8 cellular contexts compared by ENCODE assay signal in genomic region chr19:57192993-57193392, GRCh38. TPM values are rescaled to one million over a fixed set of nuclear protein-coding genes. Genes with fewer than 3 reads are reported as not detected.
A peak's percentile ranks its signal among the peaks of the same experiment; 100 is the strongest.
DNase-seq lines count a peak whose midpoint lies in the region; ATAC-seq and TF ChIP-seq lines count a peak whose summit lies in the region.
"Had no signal": no experiment of that assay in that cellular context is flagged by ENCODE, and none has a peak within 500 bp of the region (broad histone marks: within the 10 kb centered on the region; RNA-seq: fewer than 3 reads in every experiment).

No MANE protein-coding gene starts in this region.

- H3K27me3 ChIP-seq in CD4-positive, CD25-positive, alpha-beta regulatory T cell (ENCODE audit: control insufficient read depth, insufficient read depth, low read length), result no peaks in the 10 kb centered on the region
- H3K27me3 ChIP-seq in aorta (ENCODE audit: control insufficient read depth in 1 of 2, insufficient read depth in 2 of 2, low read length in 1 of 2) (no peaks in the 10 kb centered on the region), ovary (no peaks in the 10 kb centered on the region)

- H3K9me3 Mint-ChIP-seq in CD4-positive, CD25-positive, alpha-beta regulatory T cell, result peaks cover 7 to 38% (median 16%) of the 10 kb centered on the region in 7 donors
- peaks cover 28% of the 10 kb centered on the region for H3K9me3 Mint-ChIP-seq in WTC11
- H3K9me3 Mint-ChIP-seq in memory B cell, result peaks cover 10% of the 10 kb centered on the region

- TF ChIP-seq CTCF in WTC11 (IDR thresholded peaks at IDR 0.05) (no peak), ovary (IDR thresholded peaks at IDR 0.05) (no peak)

- TF ChIP-seq EP300 in ovary (IDR thresholded peaks at IDR 0.05), result no peak

- peaks cover 17 to 38% (median 20%) of the 10 kb centered on the region in 4 donors for H3K4me1 Mint-ChIP-seq in CD4-positive, CD25-positive, alpha-beta regulatory T cell
- H3K4me1 Mint-ChIP-seq in WTC11 (peaks cover 13% of the 10 kb centered on the region), memory B cell (peaks cover 29% of the 10 kb centered on the region)

- H3K4me3 Mint-ChIP-seq in CD4-positive, CD25-positive, alpha-beta regulatory T cell, result peak overlapping the region; percentile 92 to 96 (median 93)
- H3K4me3 Mint-ChIP-seq in WTC11 (peak overlapping the region; percentile 93), memory B cell (peak overlapping the region; percentile 95)

- peak overlapping the region; percentile 91 for H3K4me3 ChIP-seq in CD4-positive, CD25-positive, alpha-beta regulatory T cell (ENCODE audit: low read depth, low read length)
- H3K4me3 ChIP-seq in aorta (ENCODE audit: low read length in 2 of 2) (no peak overlapping the region), ovary (no peak overlapping the region)

- H3K36me3 Mint-ChIP-seq in CD4-positive, CD25-positive, alpha-beta regulatory T cell, result peaks cover 57% of the 10 kb centered on the region
- H3K36me3 Mint-ChIP-seq in WTC11 (peaks cover 64% of the 10 kb centered on the region), memory B cell (peaks cover 50% of the 10 kb centered on the region)

- peaks cover 5 to 35% of the 10 kb centered on the region in 2 experiments for H3K9me3 ChIP-seq in CD4-positive, CD25-positive, alpha-beta regulatory T cell (ENCODE audit: control insufficient read depth in 2 of 2, low read length in 2 of 2)
- H3K9me3 ChIP-seq in aorta (ENCODE audit: control insufficient read depth, low read length) (peaks cover 4% of the 10 kb centered on the region), ovary (no peaks in the 10 kb centered on the region)

- ATAC-seq in CD4-positive, CD25-positive, alpha-beta regulatory T cell (ENCODE audit: low read depth in 2 of 2), result no peak
- ATAC-seq in WTC11 (no peak), memory B cell (ENCODE audit: low read depth) (no peak), aorta (ENCODE audit: low FRiP score) (no peak)

- peaks cover 39% of the 10 kb centered on the region for H3K36me3 ChIP-seq in CD4-positive, CD25-positive, alpha-beta regulatory T cell (ENCODE audit: control insufficient read depth, insufficient read depth, low read length)
- H3K36me3 ChIP-seq in aorta (ENCODE audit: control insufficient read depth in 1 of 2, insufficient read depth in 2 of 2, low read length in 1 of 2) (peaks cover 8 to 11% of the 10 kb centered on the region in 2 donors), ovary (no peaks in the 10 kb centered on the region)

- DNase-seq in CD4-positive, CD25-positive, alpha-beta regulatory T cell, result no peak
- DNase-seq in WTC11 (ENCODE audit: low spot score), result no peak
- DNase-seq in memory B cell (ENCODE audit: low spot score in 2 of 2), result no peak
- no peak for DNase-seq in aorta
- no peak for DNase-seq in H4 (ENCODE audit: low spot score)
- DNase-seq in ovary, result no peak
- DNase-seq: NCI-H2081 treated with DMSO at 0.1 percent for 48 hours had no signal

- intact Hi-C loops in aorta (cut with DNase I) (no loop called here), ovary (cut with DNase I) (no loop called here)

- POLR2A ChIA-PET in WTC11 (lab: Charles Lee), result no interaction called here

- 87% methylated on average over 5 of the region's 5 CpGs for WGBS in aorta, 2 donors
- 90 to 95% (median 94%) methylated on average over 5 of the region's 5 CpGs for WGBS in ovary, 3 donors

- CTCF ChIA-PET in WTC11 (lab: Charles Lee), result no interaction called here

- TF ChIP-seq POLR2A in ovary (IDR thresholded peaks at IDR 0.05), result no peak

- peaks cover 6% of the 10 kb centered on the region for H3K27me3 Mint-ChIP-seq in CD4-positive, CD25-positive, alpha-beta regulatory T cell
- H3K27me3 Mint-ChIP-seq in WTC11 (ENCODE audit: low read depth), result peaks cover 22% of the 10 kb centered on the region
- H3K27me3 Mint-ChIP-seq in memory B cell, result peaks cover 3% of the 10 kb centered on the region

- H3K4me1 ChIP-seq in CD4-positive, CD25-positive, alpha-beta regulatory T cell (ENCODE audit: control insufficient read depth, insufficient read depth, low read length, poor library complexity, severe bottlenecking), result peaks cover 19% of the 10 kb centered on the region
- peaks cover 0 to 5% of the 10 kb centered on the region in 2 donors for H3K4me1 ChIP-seq in aorta (ENCODE audit: control insufficient read depth in 1 of 2, insufficient read depth in 2 of 2, low read length in 2 of 2)
- peaks cover 13% of the 10 kb centered on the region for H3K4me1 ChIP-seq in ovary (ENCODE audit: insufficient read depth)

- peak overlapping the region; percentile 80 to 96 (median 93) for H3K27ac Mint-ChIP-seq in CD4-positive, CD25-positive, alpha-beta regulatory T cell
- no peak overlapping the region for H3K27ac Mint-ChIP-seq in WTC11
- H3K27ac Mint-ChIP-seq in memory B cell, result no peak overlapping the region

- H3K27ac ChIP-seq in CD4-positive, CD25-positive, alpha-beta regulatory T cell (ENCODE audit: insufficient read depth, low read length, poor library complexity, severe bottlenecking), result no peak overlapping the region
- H3K27ac ChIP-seq in aorta (ENCODE audit: low read depth in 1 of 2, low read length in 2 of 2) (no peak overlapping the region), ovary (no peak overlapping the region)

TF ChIP-seq in WTC11, 78 proteins besides CTCF, POLR2A, EP300 and RAD21 (continues in another document):
- TF ChIP-seq GRHL2 (CRISPR knock-in tag; IDR thresholded peaks at IDR 0.05; ENCODE audit: insufficient replicate concordance, severe bottlenecking) (no peak), SMAD3 (CRISPR knock-in tag; IDR thresholded peaks at IDR 0.05; ENCODE audit: borderline replicate concordance) (no peak), E2F1 (CRISPR knock-in tag; IDR thresholded peaks at IDR 0.05) (no peak), USF2 (CRISPR knock-in tag; IDR thresholded peaks at IDR 0.05) (no peak), ZSCAN18 (CRISPR knock-in tag; IDR thresholded peaks at IDR 0.05) (no peak)

RNA-seq across cellular contexts. Expression of gene ZNF264, which starts 1.7 kb away (rescaled TPM):
- total RNA-seq in CD4-positive, CD25-positive, alpha-beta regulatory T cell, result 35.9 TPM
- polyA plus RNA-seq in CD4-positive, CD25-positive, alpha-beta regulatory T cell, result 10 to 100 TPM; 12.9 to 25.4 (median 18.1) TPM
- total RNA-seq in WTC11 (2021), result 24.0 to 27.0 TPM (median 26.6 TPM) in 3 replicates
- 10 to 100 TPM; 44.4 to 48.8 TPM for total RNA-seq in aorta
- polyA plus RNA-seq in aorta, result 1 to 10 TPM; 1.6 to 6.6 TPM
- 9.6 and 11.9 TPM in 2 replicates for total RNA-seq in H4 (2014; rRNA removed; shearing (Covaris generic))
- total RNA-seq in ovary, result 10 to 100 TPM; 28.6 to 56.6 (median 46.4) TPM
- 10 to 100 TPM in 1 of 2 donors, 1 to 10 TPM in 1; 7.0 to 18.6 TPM for polyA plus RNA-seq in ovary

RNA-seq across cellular contexts. Expression of gene DUXA, which starts 25.7 kb away (rescaled TPM):
- total RNA-seq in CD4-positive, CD25-positive, alpha-beta regulatory T cell, result not detected
- not detected for polyA plus RNA-seq in CD4-positive, CD25-positive, alpha-beta regulatory T cell
- total RNA-seq in WTC11 (2021), result not detected in 3 replicates
- total RNA-seq in aorta, result under 1 TPM in 1 of 2 donors, not detected in 1; 0.36 TPM
- polyA plus RNA-seq in aorta, result not detected
- total RNA-seq in H4 (2014; rRNA removed; shearing (Covaris generic)), result 0.08 TPM in 1 of 2 replicates, not detected in the other
- not detected for total RNA-seq in ovary
- polyA plus RNA-seq in ovary, result not detected
- total RNA-seq: liver had no signal
- polyA plus RNA-seq: liver had no signal

RNA-seq across cellular contexts. Expression of gene AURKC, which starts 37.8 kb away (rescaled TPM):
- 0.69 TPM for total RNA-seq in CD4-positive, CD25-positive, alpha-beta regulatory T cell
- polyA plus RNA-seq in CD4-positive, CD25-positive, alpha-beta regulatory T cell, result under 1 TPM in 1 of 4 donors, not detected in 3; 0.22 TPM
- total RNA-seq in WTC11 (2021), result 3.6 to 6.7 TPM (median 5.1 TPM) in 3 replicates
- 1 to 10 TPM; 1.3 to 3.5 TPM for total RNA-seq in aorta
- polyA plus RNA-seq in aorta, result 1 to 10 TPM in 1 of 2 donors, under 1 TPM in 1; 0.63 to 2.9 TPM
- 1.2 and 1.3 TPM in 2 replicates for total RNA-seq in H4 (2014; rRNA removed; shearing (Covaris generic))
- under 1 TPM in 4 of 7 donors, not detected in 3; 0.60 to 0.87 (median 0.79) TPM for total RNA-seq in ovary
- polyA plus RNA-seq in ovary, result 1 to 10 TPM in 1 of 2 donors, under 1 TPM in 1; 0.45 to 1.9 TPM

RNA-seq across cellular contexts. Expression of gene ZNF805, which starts 47.4 kb away (rescaled TPM):
- total RNA-seq in CD4-positive, CD25-positive, alpha-beta regulatory T cell, result 30.7 TPM
- polyA plus RNA-seq in CD4-positive, CD25-positive, alpha-beta regulatory T cell, result 1 to 10 TPM; 1.9 to 6.6 (median 4.0) TPM
- total RNA-seq in WTC11 (2021) (16.1 to 18.2 TPM (median 17.9 TPM) in 3 replicates), aorta (10 to 100 TPM; 19.0 to 19.8 TPM), ovary (10 to 100 TPM; 10.8 to 27.8 (median 19.4) TPM)
- polyA plus RNA-seq in aorta (under 1 TPM; 0.38 to 0.41 TPM), ovary (1 to 10 TPM; 1.7 to 4.5 TPM)
- total RNA-seq in H4 (2014; rRNA removed; shearing (Covaris generic)), result 6.1 and 7.8 TPM in 2 replicates

RNA-seq across cellular contexts. Expression of gene ZIM3, which starts 48.0 kb away (rescaled TPM):
- not detected for total RNA-seq in CD4-positive, CD25-positive, alpha-beta regulatory T cell
- polyA plus RNA-seq in CD4-positive, CD25-positive, alpha-beta regulatory T cell, result not detected
- total RNA-seq in WTC11 (2021) (not detected in 3 replicates), aorta (not detected), ovary (not detected)
- polyA plus RNA-seq in aorta (not detected), ovary (not detected)
- total RNA-seq in H4 (2014; rRNA removed; shearing (Covaris generic)), result not detected in 2 replicates
- total RNA-seq: liver had no signal
- polyA plus RNA-seq: liver had no signal

Comparison
In these comparisons a context has a peak if more than half of its experiments do, and no peak if none do; other contexts are left out.
1. H3K27ac Mint-ChIP-seq: peak in CD4-positive, CD25-positive, alpha-beta regulatory T cell (3 of 3); none in WTC11 (single experiment) and memory B cell (single experiment).
2. Peak in every context shown above with its lines, with median percentiles within 50 percentile points of each other: H3K4me3 Mint-ChIP-seq.